27 cellular contexts compared by ENCODE assay signal in the genomic region with DNA sequence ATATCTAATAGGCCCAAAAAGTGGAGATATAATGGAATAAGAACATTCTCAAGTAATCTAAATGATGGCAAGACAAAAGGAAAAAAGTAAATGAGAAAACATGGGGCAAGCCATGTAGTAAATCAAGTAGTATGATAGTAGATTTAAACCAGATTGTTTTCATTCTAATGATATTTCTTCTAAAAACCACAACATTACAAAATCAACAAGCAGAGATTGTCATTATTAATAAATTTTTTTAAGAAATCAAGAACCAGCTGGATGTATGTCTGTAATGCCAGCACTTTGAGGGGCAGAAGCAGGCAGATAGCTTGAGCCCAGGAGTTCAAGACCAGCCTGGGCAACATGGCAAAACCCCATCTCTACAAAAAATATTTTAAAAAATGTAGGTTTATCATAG.
"Had no signal": no experiment of that assay in that cellular context is flagged by ENCODE, and none has a peak within 500 bp of the region (broad histone marks: within the 10 kb centered on the region; RNA-seq: fewer than 3 reads in every experiment).

No MANE protein-coding gene starts in this region.

- DNase-seq: activated B cell treated with CpG ODN at 0.5 μM for 24 hours; activated CD4-positive, alpha-beta T cell treated with anti-CD3 and anti-CD28 coated beads for 48 hours; activated CD4-positive, alpha-beta T cell treated with anti-CD3 and anti-CD28 coated beads, Interleukin-2, amount 50 U/mL, for 1 hour; activated CD4-positive, alpha-beta T cell treated with anti-CD3 and anti-CD28 coated beads, Interleukin-2, amount 50 U/mL, for 48 hours; activated CD8-positive, alpha-beta memory T cell treated with anti-CD3 and anti-CD28 coated beads for 24 hours; activated CD8-positive, alpha-beta T cell treated with anti-CD3 and anti-CD28 coated beads for 36 hours; activated effector memory CD4-positive, alpha-beta T cell treated with anti-CD3 and anti-CD28 coated beads, Interleukin-2, amount 50 U/mL, for 16 hours; activated naive CD4-positive, alpha-beta T cell treated with anti-CD3 and anti-CD28 coated beads for 36 hours; activated naive CD8-positive, alpha-beta T cell treated with anti-CD3 and anti-CD28 coated beads for 36 hours; activated naive CD8-positive, alpha-beta T cell treated with anti-CD3 and anti-CD28 coated beads, Interleukin-2, amount 50 U/mL, for 24 hours; activated T-cell treated with anti-CD3 and anti-CD28 coated beads, Interleukin-2, amount 50 U/mL, for 4 hours; amniotic stem cell; anterior cingulate cortex; brain microvascular endothelial cell; dermis blood vessel endothelial cell; effector CD4-positive, alpha-beta T cell; effector memory CD8-positive, alpha-beta T cell; esophagus squamous epithelium; foreskin melanocyte; heart right ventricle; T-helper 1 cell; T-helper 17 cell; T1000; WERI-Rb-1 had no signal

- H3K36me3 ChIP-seq: brain microvascular endothelial cell, gastroesophageal sphincter, heart right ventricle, WERI-Rb-1 had no signal

- H3K4me3 ChIP-seq: coronary artery, esophagus squamous epithelium, gastroesophageal sphincter, heart right ventricle, hepatocyte had no signal

- H3K4me1 ChIP-seq: esophagus squamous epithelium, gastroesophageal sphincter had no signal

- H3K27me3 ChIP-seq: brain microvascular endothelial cell, esophagus squamous epithelium, gastroesophageal sphincter, heart right ventricle, hepatocyte had no signal
